ENCODE assay signal across 1 cellular context in the genomic region with DNA sequence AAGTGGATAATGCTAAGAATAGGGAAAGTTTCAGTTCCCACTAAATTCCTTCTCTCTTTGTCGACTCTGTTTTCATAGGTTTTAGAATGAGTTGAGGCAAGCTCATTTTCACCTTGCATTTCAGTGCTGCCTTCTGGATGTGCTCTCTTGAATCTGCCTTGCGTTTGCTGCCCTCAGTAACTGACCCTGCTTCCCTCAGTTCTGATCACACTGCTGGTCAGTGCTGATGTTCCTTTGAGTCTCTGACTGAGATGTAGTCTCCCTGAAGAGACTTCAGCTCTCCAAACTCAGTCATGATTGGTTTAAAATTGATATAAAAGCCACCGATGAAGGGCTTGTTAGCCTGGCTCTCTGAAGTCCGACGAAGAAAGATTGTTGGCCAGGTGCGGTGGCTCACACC.
TF ChIP-seq lines count a peak whose summit lies in the region.

No MANE protein-coding gene starts in this region.

TF ChIP-seq in GM12891, 5 proteins besides CTCF, POLR2A, EP300 and RAD21:
- TF ChIP-seq SPI1 (IDR thresholded peaks at IDR 0.05; ENCODE audit: low read depth, low read length): 0 out of 2 replicates have a peak, but pooled peaks have one; percentile 7
- TF ChIP-seq TAF1 (IDR thresholded peaks at IDR 0.05; ENCODE audit: low read depth, low read length): no peak
